ENCODE assay signal across 18 cellular contexts in the genomic region with DNA sequence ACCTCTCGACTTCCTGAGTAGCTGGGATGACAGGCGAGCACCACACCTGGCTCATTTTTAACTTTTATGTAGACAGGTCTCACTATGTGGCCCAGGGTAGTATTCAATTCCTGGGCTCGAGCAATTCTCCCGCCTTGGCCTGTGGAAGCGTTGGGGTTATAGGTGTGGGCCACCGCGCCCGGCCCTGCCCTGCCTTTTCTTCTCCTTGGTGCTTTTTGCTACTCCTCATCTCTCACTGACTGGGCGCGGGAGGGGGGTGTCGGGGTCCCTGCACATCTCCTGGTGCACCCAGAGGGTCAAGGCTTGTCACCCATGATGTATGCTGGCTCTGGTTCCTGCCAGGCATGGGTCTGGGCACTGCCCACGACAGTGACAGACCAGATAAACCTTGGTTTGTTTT. TPM values are rescaled to one million over a fixed set of nuclear protein-coding genes. Genes with fewer than 3 reads are reported as not detected.
DNase-seq lines count a peak whose midpoint lies in the region; ATAC-seq, FAIRE-seq and TF ChIP-seq lines count a peak whose summit lies in the region.
"Had no signal": no experiment of that assay in that cellular context is flagged by ENCODE, and none has a peak within 500 bp of the region (broad histone marks: within the 10 kb centered on the region; RNA-seq: fewer than 3 reads in every experiment).

No MANE protein-coding gene starts in this region.

- H3K9me3 Mint-ChIP-seq in activated T-cell treated with anti-CD3 and anti-CD28 coated beads, Interleukin-2, amount 50 U/mL, for 72 hours: no peaks in the 10 kb centered on the region
- peaks cover 3% of the 10 kb centered on the region for H3K9me3 Mint-ChIP-seq in glutamatergic neuron (ENCODE audit: unreplicated experiment)
- no peaks in the 10 kb centered on the region for H3K9me3 Mint-ChIP-seq in stimulated activated effector memory CD8-positive, alpha-beta T cell treated with anti-CD3 and anti-CD28 coated beads, Interleukin-12 subunit alpha, Interleukin-12 subunit beta, amount 100 ng/mL, for 72 hours

- H3K36me3 ChIP-seq in Peyer's patch (no peaks in the 10 kb centered on the region), kidney (ENCODE audit: control insufficient read depth in 1 of 2, insufficient read depth in 2 of 2, low read length in 2 of 2) (no peaks in the 10 kb centered on the region)
- H3K36me3 ChIP-seq: lower lobe of right lung had no signal

- H3K27ac Mint-ChIP-seq in activated T-cell treated with anti-CD3 and anti-CD28 coated beads, Interleukin-2, amount 50 U/mL, for 72 hours: no peak overlapping the region
- H3K27ac Mint-ChIP-seq in glutamatergic neuron (ENCODE audit: unreplicated experiment): no peak overlapping the region
- peak overlapping the region; percentile 86 for H3K27ac Mint-ChIP-seq in stimulated activated effector memory CD8-positive, alpha-beta T cell treated with anti-CD3 and anti-CD28 coated beads, Interleukin-12 subunit alpha, Interleukin-12 subunit beta, amount 100 ng/mL, for 72 hours

- peaks cover 22% of the 10 kb centered on the region for H3K4me1 Mint-ChIP-seq in activated T-cell treated with anti-CD3 and anti-CD28 coated beads, Interleukin-2, amount 50 U/mL, for 72 hours (ENCODE audit: low read depth)
- peaks cover 2% of the 10 kb centered on the region for H3K4me1 Mint-ChIP-seq in glutamatergic neuron (ENCODE audit: low read depth, unreplicated experiment)
- peaks cover 31% of the 10 kb centered on the region for H3K4me1 Mint-ChIP-seq in stimulated activated effector memory CD8-positive, alpha-beta T cell treated with anti-CD3 and anti-CD28 coated beads, Interleukin-12 subunit alpha, Interleukin-12 subunit beta, amount 100 ng/mL, for 72 hours

- H3K4me1 ChIP-seq in Peyer's patch (peaks cover 0 to 48% (median 18%) of the 10 kb centered on the region in 4 donors), kidney (ENCODE audit: control insufficient read depth in 1 of 2, insufficient read depth in 1 of 2, low read depth in 1 of 2, low read length in 2 of 2) (peaks cover 12 to 36% of the 10 kb centered on the region in 2 donors)
- H3K4me1 ChIP-seq: foreskin keratinocyte had no signal

- no peaks in the 10 kb centered on the region for H3K27me3 Mint-ChIP-seq in activated T-cell treated with anti-CD3 and anti-CD28 coated beads, Interleukin-2, amount 50 U/mL, for 72 hours (ENCODE audit: low read depth)
- no peaks in the 10 kb centered on the region for H3K27me3 Mint-ChIP-seq in glutamatergic neuron (ENCODE audit: unreplicated experiment)

- H3K4me3 Mint-ChIP-seq in activated T-cell treated with anti-CD3 and anti-CD28 coated beads, Interleukin-2, amount 50 U/mL, for 72 hours: peak overlapping the region; percentile 58 to 79
- peak overlapping the region; percentile 46 for H3K4me3 Mint-ChIP-seq in glutamatergic neuron (ENCODE audit: unreplicated experiment)
- peak overlapping the region; percentile 74 for H3K4me3 Mint-ChIP-seq in stimulated activated effector memory CD8-positive, alpha-beta T cell treated with anti-CD3 and anti-CD28 coated beads, Interleukin-12 subunit alpha, Interleukin-12 subunit beta, amount 100 ng/mL, for 72 hours

- H3K4me3 ChIP-seq in Peyer's patch: no peak overlapping the region
- H3K4me3 ChIP-seq in kidney (ENCODE audit: low read length in 2 of 2): peak overlapping the region in 1 of 2 donors; percentile 77
- H3K4me3 ChIP-seq: K562, lower lobe of right lung had no signal

- no peak for TF ChIP-seq POLR2A in Peyer's patch (IDR thresholded peaks at IDR 0.05)

- peak overlapping the region in 3 of 4 donors; percentile 90 to 98 (median 95) for H3K27ac ChIP-seq in Peyer's patch
- H3K27ac ChIP-seq in kidney (ENCODE audit: low read depth in 2 of 2, low read length in 2 of 2): no peak overlapping the region
- H3K27ac ChIP-seq: foreskin keratinocyte, lower lobe of right lung had no signal

- no peak for FAIRE-seq in kidney (lab: Jason Lieb, UNC)
- FAIRE-seq: GM12892, K562 had no signal

- H3K9me3 ChIP-seq in Peyer's patch (no peaks in the 10 kb centered on the region), kidney (ENCODE audit: control insufficient read depth in 1 of 2, low read length in 2 of 2) (no peaks in the 10 kb centered on the region)
- H3K9me3 ChIP-seq: lower lobe of right lung had no signal

- ATAC-seq in activated T-cell treated with anti-CD3 and anti-CD28 coated beads, Interleukin-2, amount 50 U/mL, for 72 hours (replicated peaks in 1 of 2): no peak
- ATAC-seq in stimulated activated effector memory CD8-positive, alpha-beta T cell treated with anti-CD3 and anti-CD28 coated beads, Interleukin-12 subunit alpha, Interleukin-12 subunit beta, amount 100 ng/mL, for 72 hours: no peak
- no peak for ATAC-seq in HG02623 (IDR thresholded peaks at IDR 0.05; ENCODE audit: unreplicated experiment)
- ATAC-seq: foreskin keratinocyte, K562, lower lobe of right lung, right cardiac atrium had no signal

- no peaks in the 10 kb centered on the region for H3K27me3 ChIP-seq in Peyer's patch
- H3K27me3 ChIP-seq: foreskin keratinocyte had no signal

- no peak overlapping the region for H3K9ac ChIP-seq in kidney (ENCODE audit: low read length in 2 of 2)

- intact Hi-C loops in kidney (cut with DNase I): no loop called here

- no peak for DNase-seq in activated T-cell treated with anti-CD3 and anti-CD28 coated beads, Interleukin-2, amount 50 U/mL, for 72 hours
- no peak for DNase-seq in activated T-cell treated with anti-CD3 and anti-CD28 coated beads, Interleukin-2, amount 50 U/mL, for 1 hour
- no peak for DNase-seq in Peyer's patch
- DNase-seq in glutamatergic neuron: no peak
- DNase-seq in stimulated activated effector memory CD8-positive, alpha-beta T cell treated with anti-CD3 and anti-CD28 coated beads, Interleukin-12 subunit alpha, Interleukin-12 subunit beta, amount 100 ng/mL, for 72 hours (ENCODE audit: low spot score in 2 of 2): no peak
- no peak for DNase-seq in kidney
- DNase-seq in SKM-1 treated with dmso at 0.1 percent for 144 hours (lab: John Stamatoyannopoulos, UW; ENCODE audit: unreplicated experiment): no peak
- DNase-seq: cortex of kidney, foreskin keratinocyte, GF-D8, GOT3, lower lobe of right lung, NCI-H1092, NCI-H69, right cardiac atrium had no signal

- TF ChIP-seq CTCF in Peyer's patch (IDR thresholded peaks at IDR 0.05) (no peak), glutamatergic neuron (IDR thresholded peaks at IDR 0.05; ENCODE audit: partially characterized antibody, unreplicated experiment) (no peak), kidney (IDR thresholded peaks at IDR 0.05; ENCODE audit: borderline replicate concordance, extremely low read depth, insufficient read depth) (no peak)

- no peaks in the 10 kb centered on the region for H3K36me3 Mint-ChIP-seq in activated T-cell treated with anti-CD3 and anti-CD28 coated beads, Interleukin-2, amount 50 U/mL, for 72 hours (ENCODE audit: insufficient read depth in 2 of 2)
- H3K36me3 Mint-ChIP-seq in glutamatergic neuron (ENCODE audit: unreplicated experiment): no peaks in the 10 kb centered on the region
- peaks cover 17% of the 10 kb centered on the region for H3K36me3 Mint-ChIP-seq in stimulated activated effector memory CD8-positive, alpha-beta T cell treated with anti-CD3 and anti-CD28 coated beads, Interleukin-12 subunit alpha, Interleukin-12 subunit beta, amount 100 ng/mL, for 72 hours

RNA-seq across cellular contexts. Expression of a gene that starts 2.9 kb away (rescaled TPM):
- total RNA-seq in activated T-cell treated with anti-CD3 and anti-CD28 coated beads, Interleukin-2, amount 50 U/mL, for 72 hours: 10 to 100 TPM; 27.9 to 34.4 TPM
- total RNA-seq in Peyer's patch (100 to 1,000 TPM; 114 to 260 (median 222) TPM), glutamatergic neuron (ENCODE audit: unreplicated experiment) (16.6 TPM), kidney (36.9 TPM)
- 265 TPM for polyA plus RNA-seq in kidney (ENCODE audit: insufficient read depth, low read depth, low replicate concordance)

RNA-seq across cellular contexts. Expression of a gene that starts 4.6 kb away (rescaled TPM):
- 10 to 100 TPM; 40.3 to 47.7 TPM for total RNA-seq in activated T-cell treated with anti-CD3 and anti-CD28 coated beads, Interleukin-2, amount 50 U/mL, for 72 hours
- 100 to 1,000 TPM in 2 of 4 donors, 10 to 100 TPM in 2; 29.8 to 154 (median 73.6) TPM for total RNA-seq in Peyer's patch
- total RNA-seq in glutamatergic neuron (ENCODE audit: unreplicated experiment): 24.6 TPM
- 51.6 TPM for total RNA-seq in kidney
- 10.6 TPM for polyA plus RNA-seq in kidney (ENCODE audit: insufficient read depth, low read depth, low replicate concordance)

RNA-seq across cellular contexts. Expression of a gene that starts 8.5 kb away (rescaled TPM):
- 10 to 100 TPM; 55.4 to 57.4 TPM for total RNA-seq in activated T-cell treated with anti-CD3 and anti-CD28 coated beads, Interleukin-2, amount 50 U/mL, for 72 hours
- total RNA-seq in Peyer's patch (100 to 1,000 TPM in 1 of 4 donors, 10 to 100 TPM in 3; 44.5 to 153 (median 60.2) TPM), glutamatergic neuron (ENCODE audit: unreplicated experiment) (63.6 TPM), kidney (44.2 TPM)
- polyA plus RNA-seq in kidney (ENCODE audit: insufficient read depth, low read depth, low replicate concordance): 183 TPM

RNA-seq across cellular contexts. Expression of a gene that starts 13.8 kb away (rescaled TPM):
- total RNA-seq in activated T-cell treated with anti-CD3 and anti-CD28 coated beads, Interleukin-2, amount 50 U/mL, for 72 hours: under 1 TPM; 0.49 to 0.72 TPM
- total RNA-seq in Peyer's patch (1 to 10 TPM; 2.5 to 6.2 (median 3.8) TPM), glutamatergic neuron (ENCODE audit: unreplicated experiment) (61.9 TPM), kidney (0.69 TPM)
- 1.8 TPM for polyA plus RNA-seq in kidney (ENCODE audit: insufficient read depth, low read depth, low replicate concordance)

RNA-seq across cellular contexts. Expression of a gene that starts 23.4 kb away (rescaled TPM):
- total RNA-seq in activated T-cell treated with anti-CD3 and anti-CD28 coated beads, Interleukin-2, amount 50 U/mL, for 72 hours: 100 to 1,000 TPM; 110 to 115 TPM
- total RNA-seq in Peyer's patch (100 to 1,000 TPM; 110 to 416 (median 239) TPM), glutamatergic neuron (ENCODE audit: unreplicated experiment) (208 TPM), kidney (117 TPM)
- polyA plus RNA-seq in kidney (ENCODE audit: insufficient read depth, low read depth, low replicate concordance): 90.5 TPM

Comparison
In these comparisons a context has a peak if more than half of its experiments do, and no peak if none do; other contexts are left out.
1. H3K27ac ChIP-seq: peak in Peyer's patch (3 of 4); none in kidney (0 of 2).
2. Peak in every context shown above with its lines, with median percentiles within 50 percentile points of each other: H3K4me3 Mint-ChIP-seq.